In genomic region chrX:94576367-94577004, GRCh38 we compare ENCODE assay signal across 1 cellular context.
TF ChIP-seq lines count a peak whose summit lies in the region.

No MANE protein-coding gene starts in this region.

TF ChIP-seq in A549, 52 proteins besides CTCF, POLR2A, EP300 and RAD21:
- no peak for TF ChIP-seq HOXB13 (CRISPR knock-in tag; IDR thresholded peaks at IDR 0.05; ENCODE audit: low read depth)
- peak; percentile 83 for TF ChIP-seq MAFK (IDR thresholded peaks at IDR 0.05; ENCODE audit: partially characterized antibody)
